ENCODE assay signal across 9 cellular contexts in genomic region chr17:43024407-43025289, GRCh38. TPM values are rescaled to one million over a fixed set of nuclear protein-coding genes. Genes with fewer than 3 reads are reported as not detected.
A peak's percentile ranks its signal among the peaks of the same experiment; 100 is the strongest.
DNase-seq lines count a peak whose midpoint lies in the region; ATAC-seq, FAIRE-seq and TF ChIP-seq lines count a peak whose summit lies in the region.
"Had no signal": no experiment of that assay in that cellular context is flagged by ENCODE, and none has a peak within 500 bp of the region (broad histone marks: within the 10 kb centered on the region; RNA-seq: fewer than 3 reads in every experiment).

RND2 (plus strand) TSS chr17:43025231; CDS start chr17:43025348, 117 bp downstream.

- peak within 1 kb of the TSS in 1 of 2 donors; percentile 62 for H3K9ac ChIP-seq in kidney (ENCODE audit: low read length in 2 of 2)

- H3K4me1 ChIP-seq in kidney (ENCODE audit: control insufficient read depth in 1 of 2, insufficient read depth in 1 of 2, low read depth in 1 of 2, low read length in 2 of 2): peaks cover 0 to 2% of the 10 kb centered on the region in 2 donors

- H3K4me3 ChIP-seq in choroid plexus epithelial cell (ENCODE audit: low read depth, low read length): peak within 1 kb of the TSS; percentile 64
- peak within 1 kb of the TSS; percentile 58 to 63 for H3K4me3 ChIP-seq in kidney (ENCODE audit: low read length in 2 of 2)

- H3K27ac ChIP-seq in kidney (ENCODE audit: low read depth in 2 of 2, low read length in 2 of 2): peak within 1 kb of the TSS in 1 of 2 donors; percentile 3

- peak; percentile 90 for TF ChIP-seq CTCF in choroid plexus epithelial cell (conservative IDR thresholded peaks at IDR 0.05; ENCODE audit: low read depth, low read length)
- peak; percentile 76 for TF ChIP-seq CTCF in kidney (IDR thresholded peaks at IDR 0.05; ENCODE audit: borderline replicate concordance, extremely low read depth, insufficient read depth)

- intact Hi-C loops in kidney (cut with DNase I): no loop called here

- H3K36me3 ChIP-seq in kidney (ENCODE audit: control insufficient read depth in 1 of 2, insufficient read depth in 2 of 2, low read length in 2 of 2): no peaks in the 10 kb centered on the region

- DNase-seq in COR-L47 (lab: John Stamatoyannopoulos, UW) (peak; percentile 96), NCI-H510A (lab: John Stamatoyannopoulos, UW) (peak; percentile 78), choroid plexus epithelial cell (ENCODE audit: low read depth) (peak; percentile 98), kidney (peak; percentile 93)
- peak; percentile 80 to 81 for DNase-seq in activated CD4-positive, alpha-beta T cell treated with anti-CD3 and anti-CD28 coated beads for 4 hours
- peak; percentile 67 for DNase-seq in stimulated activated CD4-positive, alpha-beta T cell treated with anti-CD3 and anti-CD28 coated beads, Interleukin-12 subunit alpha, Interleukin-12 subunit beta, amount 100 ng/mL, for 4 hours

- no peaks in the 10 kb centered on the region for H3K9me3 ChIP-seq in kidney (ENCODE audit: control insufficient read depth in 1 of 2, low read length in 2 of 2)

- no peak for FAIRE-seq in kidney (lab: Jason Lieb, UNC)
- FAIRE-seq: TTC549 had no signal

- ATAC-seq in HG02885 (IDR thresholded peaks at IDR 0.05; ENCODE audit: poor library complexity, unreplicated experiment) (peak; percentile 38), GM19395 (IDR thresholded peaks at IDR 0.05; ENCODE audit: unreplicated experiment) (no peak)

RNA-seq across cellular contexts. Expression of gene RND2, which starts in this region (rescaled TPM):
- 0.63 TPM for total RNA-seq in kidney
- polyA plus RNA-seq in kidney (ENCODE audit: insufficient read depth, low read depth, low replicate concordance): 2.3 TPM
